In genomic region chr1:160607051-160608032, GRCh38 we compare ENCODE assay signal across 9 cellular contexts. TPM values are rescaled to one million over a fixed set of nuclear protein-coding genes. Genes with fewer than 3 reads are reported as not detected.
DNase-seq lines count a peak whose midpoint lies in the region; ATAC-seq, FAIRE-seq and TF ChIP-seq lines count a peak whose summit lies in the region.
"Had no signal": no experiment of that assay in that cellular context is flagged by ENCODE, and none has a peak within 500 bp of the region (broad histone marks: within the 10 kb centered on the region; RNA-seq: fewer than 3 reads in every experiment).

No MANE protein-coding gene starts in this region.

- no peak overlapping the region for H3K4me3 ChIP-seq in mucosa of descending colon
- H3K4me3 ChIP-seq in ovary = no peak overlapping the region

- ATAC-seq in GM19328 (IDR thresholded peaks at IDR 0.05; ENCODE audit: unreplicated experiment) (peak; percentile 50), HG03432 (IDR thresholded peaks at IDR 0.05; ENCODE audit: unreplicated experiment) (peak; percentile 72), mucosa of descending colon (peak; percentile 99)

- H3K4me1 ChIP-seq in mucosa of descending colon (ENCODE audit: low read depth) (no peaks in the 10 kb centered on the region), ovary (ENCODE audit: insufficient read depth) (no peaks in the 10 kb centered on the region)

- H3K27ac ChIP-seq in ovary = no peak overlapping the region

- H3K9me3 ChIP-seq in mucosa of descending colon (no peaks in the 10 kb centered on the region), ovary (no peaks in the 10 kb centered on the region)

- DNase-seq in D721Med (ENCODE audit: insufficient read length, low spot score) (no peak), NCI-H460 (ENCODE audit: extremely low read depth, low read depth) (peak; percentile 70), epidermal melanocyte (ENCODE audit: insufficient read length, low spot score) (peak; percentile 69), mucosa of descending colon (peak in 1 of 3 donors; percentile 70), ovary (no peak)
- DNase-seq in activated CD4-positive, alpha-beta T cell treated with anti-CD3 and anti-CD28 coated beads for 4 hours = peak; percentile 65 to 69

- H3K36me3 ChIP-seq in mucosa of descending colon (ENCODE audit: low read depth) (no peaks in the 10 kb centered on the region), ovary (no peaks in the 10 kb centered on the region)

- WGBS in ovary, 3 donors = 45 to 50% (median 47%) methylated on average over 4 of the region's 4 CpGs

- no peak for TF ChIP-seq POLR2A in ovary (IDR thresholded peaks at IDR 0.05)

- FAIRE-seq in D721Med (lab: Jason Lieb, UNC) = peak; percentile 75
- FAIRE-seq: colon had no signal

- no peaks in the 10 kb centered on the region for H3K27me3 ChIP-seq in ovary

- intact Hi-C loops in mucosa of descending colon (cut with DNase I, micrococcal nuclease) (loop anchor here in 1 of 2 donors (2.0 kb wide), 1 partner anchor 179 kb away; no protein-coding TSS in a partner anchor), ovary (cut with DNase I) (no loop called here)

- TF ChIP-seq EP300 in ovary (IDR thresholded peaks at IDR 0.05) = no peak

- TF ChIP-seq CTCF in D721Med (IDR thresholded peaks at IDR 0.05; ENCODE audit: insufficient read depth, missing control alignments) = peak; percentile 86
- peak; percentile 41 for TF ChIP-seq CTCF in mucosa of descending colon (IDR thresholded peaks at IDR 0.05)
- no peak for TF ChIP-seq CTCF in ovary (IDR thresholded peaks at IDR 0.05)

RNA-seq across cellular contexts. Expression of gene CD84, which starts 28.0 kb away (rescaled TPM):
- total RNA-seq in NCI-H460 (2014; rRNA removed; shearing (Covaris generic)) = not detected in 2 replicates
- polyA plus RNA-seq in NCI-H460 (2014; cell fraction: nucleus; rRNA removed) = not detected in 2 replicates
- total RNA-seq in mucosa of descending colon (1 to 10 TPM; 3.8 to 7.3 (median 6.6) TPM), ovary (10 to 100 TPM in 1 of 7 donors, 1 to 10 TPM in 5, under 1 TPM in 1; 0.91 to 10.9 (median 2.0) TPM)
- polyA plus RNA-seq in ovary = 1 to 10 TPM in 1 of 2 donors, under 1 TPM in 1; 0.48 to 9.6 TPM

RNA-seq across cellular contexts. Expression of gene SLAMF1, which starts 39.5 kb away (rescaled TPM):
- total RNA-seq in NCI-H460 (2014; rRNA removed; shearing (Covaris generic)) = not detected in 2 replicates
- not detected in 2 replicates for polyA plus RNA-seq in NCI-H460 (2014; cell fraction: nucleus; rRNA removed)
- total RNA-seq in mucosa of descending colon (1 to 10 TPM; 1.1 to 2.2 (median 1.6) TPM), ovary (under 1 TPM in 4 of 7 donors, not detected in 3; 0.15 to 0.57 (median 0.27) TPM)
- polyA plus RNA-seq in ovary = under 1 TPM; 0.18 to 0.68 TPM

Comparison
In these comparisons a context has a peak if more than half of its experiments do, and no peak if none do; other contexts are left out.
1. DNase-seq: peak in NCI-H460 (single experiment), activated CD4-positive, alpha-beta T cell treated with anti-CD3 and anti-CD28 coated beads for 4 hours (2 of 2) and epidermal melanocyte (single experiment); none in D721Med (single experiment) and ovary (0 of 5).
2. CTCF ChIP-seq: peak in D721Med (single experiment) and mucosa of descending colon (single experiment); none in ovary (0 of 3).
3. Peak in every context shown above with its lines, with median percentiles within 50 percentile points of each other: ATAC-seq.